In the genomic region with DNA sequence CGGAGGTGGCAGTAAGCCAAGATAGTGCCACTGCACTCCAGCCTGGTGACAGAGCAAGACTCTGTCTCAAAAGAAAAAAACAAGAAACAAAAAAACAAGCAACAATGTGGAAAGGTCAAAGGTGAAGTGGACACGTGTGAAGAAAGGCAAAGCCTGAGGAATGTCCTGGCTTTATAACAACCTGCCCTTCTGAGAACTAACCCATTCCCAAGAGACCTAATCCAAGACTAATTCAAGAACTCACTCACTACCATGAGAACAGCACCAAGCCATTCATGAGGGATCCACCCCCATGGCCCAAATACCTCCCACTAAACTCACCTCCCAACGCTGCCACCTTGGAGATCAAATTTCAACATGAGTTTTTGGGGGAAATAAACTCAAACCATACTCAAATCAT, we compare ENCODE assay signal across 15 cellular contexts.
"Had no signal": no experiment of that assay in that cellular context is flagged by ENCODE, and none has a peak within 500 bp of the region (broad histone marks: within the 10 kb centered on the region; RNA-seq: fewer than 3 reads in every experiment).

No MANE protein-coding gene starts in this region.

- H3K27me3 Mint-ChIP-seq: stimulated activated naive CD8-positive, alpha-beta T cell treated with anti-CD3 and anti-CD28 coated beads, Interleukin-15, Interleukin-2, amounts not matched to agents 100 ng/mL and 50 ng/mL, for 24 hours had no signal

- H3K36me3 ChIP-seq: breast epithelium, colonic mucosa, gastroesophageal sphincter, left lung, pancreas, thoracic aorta had no signal

- ATAC-seq: activated naive CD4-positive, alpha-beta T cell treated with anti-CD3 and anti-CD28 coated beads, Interleukin-2, amount 50 U/mL, for 72 hours; activated T-cell treated with anti-CD3 and anti-CD28 coated beads, Interleukin-2, amount 50 U/mL, for 4 hours; gastroesophageal sphincter; left lung; pancreas had no signal

- H3K27me3 ChIP-seq: breast epithelium, colonic mucosa, gastroesophageal sphincter, left lung, pancreas had no signal

- H3K4me3 Mint-ChIP-seq: activated CD4-positive, alpha-beta memory T cell treated with anti-CD3 and anti-CD28 coated beads for 36 hours; activated T-cell treated with anti-CD3 and anti-CD28 coated beads, Interleukin-2, amount 50 U/mL, for 4 hours; stimulated activated naive CD8-positive, alpha-beta T cell treated with anti-CD3 and anti-CD28 coated beads, Interleukin-15, Interleukin-2, amounts not matched to agents 100 ng/mL and 50 ng/mL, for 24 hours; T-helper 2 cell treated with Interferon-gamma antibody and Interleukin-4, amounts not matched to agents 5 μg/mL and 100 μg/mL, for 36 hours had no signal

- H3K27ac Mint-ChIP-seq: activated CD4-positive, alpha-beta memory T cell treated with anti-CD3 and anti-CD28 coated beads for 36 hours; activated naive CD4-positive, alpha-beta T cell treated with anti-CD3 and anti-CD28 coated beads, Interleukin-2, amount 50 U/mL, for 72 hours; stimulated activated naive CD8-positive, alpha-beta T cell treated with anti-CD3 and anti-CD28 coated beads, Interleukin-15, Interleukin-2, amounts not matched to agents 100 ng/mL and 50 ng/mL, for 24 hours; T-helper 2 cell treated with Interferon-gamma antibody and Interleukin-4, amounts not matched to agents 5 μg/mL and 100 μg/mL, for 36 hours had no signal

- H3K27ac ChIP-seq: breast epithelium, colonic mucosa, gastroesophageal sphincter, left lung, pancreas had no signal

- H3K9me3 Mint-ChIP-seq: activated T-cell treated with anti-CD3 and anti-CD28 coated beads, Interleukin-2, amount 50 U/mL, for 4 hours; stimulated activated naive CD8-positive, alpha-beta T cell treated with anti-CD3 and anti-CD28 coated beads, Interleukin-15, Interleukin-2, amounts not matched to agents 100 ng/mL and 50 ng/mL, for 24 hours; T-helper 2 cell treated with Interferon-gamma antibody and Interleukin-4, amounts not matched to agents 5 μg/mL and 100 μg/mL, for 36 hours had no signal

- H3K9me3 ChIP-seq: colonic mucosa, gastroesophageal sphincter, pancreas had no signal

- DNase-seq: activated CD4-positive, alpha-beta memory T cell treated with anti-CD3 and anti-CD28 coated beads for 36 hours; activated CD4-positive, alpha-beta T cell treated with anti-CD3 and anti-CD28 coated beads for 1 hour; activated effector memory CD4-positive, alpha-beta T cell treated with anti-CD3 and anti-CD28 coated beads, Interleukin-2, amount 50 U/mL, for 16 hours; activated T-cell treated with anti-CD3 and anti-CD28 coated beads, Interleukin-2, amount 50 U/mL, for 4 hours; colonic mucosa; effector CD4-positive, alpha-beta T cell; left lung; pancreas; stimulated activated CD4-positive, alpha-beta T cell treated with anti-CD3 and anti-CD28 coated beads, Interleukin-4, amount 100 ng/mL, for 1 hour had no signal

- H3K4me1 ChIP-seq: breast epithelium, colonic mucosa, left lung had no signal

- H3K4me3 ChIP-seq: breast epithelium, colonic mucosa, gastroesophageal sphincter, left lung, pancreas, thoracic aorta had no signal
